Comparison of ENCODE assay signal across 16 cellular contexts in the genomic region with DNA sequence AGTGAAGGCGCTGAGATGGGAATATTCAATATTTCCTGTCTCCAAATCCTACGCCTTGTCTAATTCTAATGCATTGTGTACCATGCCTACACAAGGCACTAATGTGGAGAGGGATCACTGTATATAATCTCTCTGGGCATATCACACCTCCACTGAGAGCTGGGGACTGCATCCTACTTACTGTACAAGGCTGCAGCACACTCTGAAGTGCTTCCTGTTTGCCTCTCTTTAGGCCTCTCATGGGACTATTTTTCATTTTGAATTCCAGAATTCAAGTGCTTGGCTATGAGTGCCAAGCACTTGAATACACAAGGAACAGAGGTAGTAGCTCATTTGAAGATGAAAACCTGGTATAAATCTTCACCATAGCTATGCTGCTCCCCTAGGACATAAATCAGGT.
DNase-seq lines count a peak whose midpoint lies in the region; ATAC-seq and TF ChIP-seq lines count a peak whose summit lies in the region.
"Had no signal": no experiment of that assay in that cellular context is flagged by ENCODE, and none has a peak within 500 bp of the region (broad histone marks: within the 10 kb centered on the region; RNA-seq: fewer than 3 reads in every experiment).

No MANE protein-coding gene starts in this region.

- no peak for TF ChIP-seq CTCF in nephron (IDR thresholded peaks at IDR 0.05; ENCODE audit: unreplicated experiment in 3 of 3)

- H3K4me3 Mint-ChIP-seq in nephron = no peak overlapping the region
- H3K4me3 Mint-ChIP-seq: CD14-positive monocyte; CD8-positive, alpha-beta T cell had no signal

- peak overlapping the region; percentile 30 to 71 (median 69) for H3K27ac Mint-ChIP-seq in nephron
- H3K27ac Mint-ChIP-seq: CD14-positive monocyte; CD8-positive, alpha-beta T cell had no signal

- no peaks in the 10 kb centered on the region for H3K36me3 Mint-ChIP-seq in nephron (ENCODE audit: low read depth)
- H3K36me3 Mint-ChIP-seq: CD14-positive monocyte; CD8-positive, alpha-beta T cell had no signal

- peaks cover 42% of the 10 kb centered on the region for H3K4me1 Mint-ChIP-seq in nephron
- H3K4me1 Mint-ChIP-seq: CD14-positive monocyte had no signal

- DNase-seq in DMS79 treated with DMSO at 0.1 percent for 48 hours (lab: John Stamatoyannopoulos, UW) (peak; percentile 0), DMS79 (lab: John Stamatoyannopoulos, UW) (no peak), NCI-H2029 (lab: John Stamatoyannopoulos, UW) (peak; percentile 37), NCI-H510A (lab: John Stamatoyannopoulos, UW) (peak; percentile 55)
- DNase-seq in activated CD8-positive, alpha-beta memory T cell treated with anti-CD3 and anti-CD28 coated beads, Interleukin-2, amount 50 U/mL, for 4 hours = no peak
- DNase-seq: CD8-positive, alpha-beta T cell; COR-L47; DND-41; GDM1; GM23248; IMR-90 had no signal

- H3K9me3 Mint-ChIP-seq in nephron = peaks cover 4% of the 10 kb centered on the region

- no peaks in the 10 kb centered on the region for H3K27me3 Mint-ChIP-seq in nephron (ENCODE audit: low read depth)

- ATAC-seq in GM21723 (IDR thresholded peaks at IDR 0.05; ENCODE audit: unreplicated experiment) = no peak
- no peak for ATAC-seq in GM18907 (IDR thresholded peaks at IDR 0.05; ENCODE audit: unreplicated experiment)
- ATAC-seq: CD8-positive, alpha-beta T cell; HCT116 had no signal

Comparison
In these comparisons a context has a peak if more than half of its experiments do, and no peak if none do; other contexts are left out.
1. DNase-seq: peak in DMS79 treated with DMSO at 0.1 percent for 48 hours (single experiment), NCI-H2029 (single experiment) and NCI-H510A (single experiment); none in DMS79 (single experiment) and activated CD8-positive, alpha-beta memory T cell treated with anti-CD3 and anti-CD28 coated beads, Interleukin-2, amount 50 U/mL, for 4 hours (single experiment).